17 cellular contexts compared by ENCODE assay signal in the genomic region with DNA sequence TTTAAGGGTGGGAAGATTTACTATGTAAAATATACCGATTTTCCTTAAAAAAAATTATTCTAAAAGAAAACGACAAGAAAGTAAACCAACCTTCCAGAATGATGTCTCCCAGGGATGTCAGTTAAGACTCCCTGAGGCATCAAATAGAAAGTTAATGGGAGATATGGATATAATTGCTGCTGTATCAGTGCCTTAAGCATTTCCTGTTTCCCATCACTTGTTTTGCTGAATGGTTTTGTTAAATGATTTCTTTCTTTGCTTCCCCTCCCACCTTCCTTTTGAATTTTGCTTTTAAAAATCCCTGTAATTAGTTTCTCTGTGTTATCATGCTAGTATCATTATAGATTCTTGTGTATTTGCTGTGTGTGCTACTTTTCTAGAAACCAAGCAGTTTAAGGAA.
A peak's percentile ranks its signal among the peaks of the same experiment; 100 is the strongest.
DNase-seq lines count a peak whose midpoint lies in the region; ATAC-seq and TF ChIP-seq lines count a peak whose summit lies in the region.
"Had no signal": no experiment of that assay in that cellular context is flagged by ENCODE, and none has a peak within 500 bp of the region (broad histone marks: within the 10 kb centered on the region; RNA-seq: fewer than 3 reads in every experiment).

No MANE protein-coding gene starts in this region.

- BruUV-seq in A673 (replicated peaks; lab: Mats Ljungman, UMichigan) = no TSS peak

- POLR2A ChIA-PET in A673 (lab: Charles Lee; ENCODE audit: low non-redundant PET) = no interaction called here

- H3K4me1 Mint-ChIP-seq in activated T-cell treated with anti-CD3 and anti-CD28 coated beads, Interleukin-2, amount 50 U/mL, for 4 hours (ENCODE audit: low read depth) = no peaks in the 10 kb centered on the region
- H3K4me1 Mint-ChIP-seq: B cell; CD4-positive, CD25-positive, alpha-beta regulatory T cell had no signal

- intact Hi-C loops in A673 (cut with micrococcal nuclease; ENCODE audit: unreplicated experiment) = no loop called here

- no peaks in the 10 kb centered on the region for H3K9me3 ChIP-seq in A673 (ENCODE audit: low read depth, low read length, poor library complexity, severe bottlenecking)
- no peaks in the 10 kb centered on the region for H3K9me3 ChIP-seq in GM23248 (ENCODE audit: low read depth)
- H3K9me3 ChIP-seq: BLaER1, HAP-1 had no signal

- no peak overlapping the region for H3K4me3 ChIP-seq in A673 (ENCODE audit: low read depth, low read length, poor library complexity, severe bottlenecking)
- H3K4me3 ChIP-seq in GM23248 = no peak overlapping the region
- H3K4me3 ChIP-seq: BLaER1, GM12878, HAP-1 had no signal

- H4K20me1 ChIP-seq in GM23248 (ENCODE audit: insufficient read depth) = no peaks in the 10 kb centered on the region
- H4K20me1 ChIP-seq: BLaER1 had no signal

- H3K9me3 Mint-ChIP-seq in activated T-cell treated with anti-CD3 and anti-CD28 coated beads, Interleukin-2, amount 50 U/mL, for 4 hours = no peaks in the 10 kb centered on the region
- H3K9me3 Mint-ChIP-seq: CD8-positive, alpha-beta T cell; HFFc6 had no signal

- H3K27me3 ChIP-seq in A673 (replicated peaks; ENCODE audit: insufficient read depth, low read depth, low read length, poor library complexity) (no peaks in the 10 kb centered on the region), GM23248 (replicated peaks; ENCODE audit: insufficient read depth) (no peaks in the 10 kb centered on the region)
- H3K27me3 ChIP-seq: BLaER1 had no signal

- H3K4me3 Mint-ChIP-seq in activated T-cell treated with anti-CD3 and anti-CD28 coated beads, Interleukin-2, amount 50 U/mL, for 4 hours = no peak overlapping the region
- H3K4me3 Mint-ChIP-seq: B cell; CD4-positive, CD25-positive, alpha-beta regulatory T cell; CD8-positive, alpha-beta T cell; HFFc6 had no signal

- 0 out of 2 replicates have a peak overlapping the region, but pooled peaks have one; percentile 26 for H2AFZ ChIP-seq in GM23248

- H3F3A ChIP-seq in GM23248 (ENCODE audit: insufficient read depth) = no peaks in the 10 kb centered on the region

- no peaks in the 10 kb centered on the region for H3K36me3 ChIP-seq in A673 (ENCODE audit: insufficient read depth, low read length, poor library complexity, severe bottlenecking)
- no peaks in the 10 kb centered on the region for H3K36me3 ChIP-seq in GM23248 (ENCODE audit: low read depth)
- H3K36me3 ChIP-seq: BLaER1 had no signal

- WGBS in GM23248 (ENCODE audit: low coverage in 1 of 2, low lambda C conversion rate in 2 of 2, missing lambda C conversion rate in 2 of 2), 2 experiments = 70 to 74% methylated on average over 2 of the region's 2 CpGs

- H3K4me2 ChIP-seq in GM23248 (ENCODE audit: unreplicated experiment) = no peak overlapping the region
- H3K4me2 ChIP-seq: BLaER1 had no signal

- H3K4me1 ChIP-seq in A673 (ENCODE audit: insufficient read depth, low read length, poor library complexity, severe bottlenecking) (peaks cover 6% of the 10 kb centered on the region), GM23248 (ENCODE audit: insufficient read depth) (no peaks in the 10 kb centered on the region)
- H3K4me1 ChIP-seq: BLaER1 had no signal

- H3K27me3 Mint-ChIP-seq in activated T-cell treated with anti-CD3 and anti-CD28 coated beads, Interleukin-2, amount 50 U/mL, for 4 hours (ENCODE audit: low read depth) = no peaks in the 10 kb centered on the region
- H3K27me3 Mint-ChIP-seq: CD4-positive, CD25-positive, alpha-beta regulatory T cell had no signal

- no peak overlapping the region for H3K27ac ChIP-seq in A673 (ENCODE audit: low read depth, low read length, poor library complexity, severe bottlenecking)
- no peak overlapping the region for H3K27ac ChIP-seq in GM23248
- H3K27ac ChIP-seq: BLaER1, C4-2B had no signal

- no peak for TF ChIP-seq CTCF in A673 (conservative IDR thresholded peaks at IDR 0.05; ENCODE audit: low read depth, low read length)

- H3K36me3 Mint-ChIP-seq in activated T-cell treated with anti-CD3 and anti-CD28 coated beads, Interleukin-2, amount 50 U/mL, for 4 hours (ENCODE audit: insufficient read depth) = no peaks in the 10 kb centered on the region
- H3K36me3 Mint-ChIP-seq: CD4-positive, CD25-positive, alpha-beta regulatory T cell; CD8-positive, alpha-beta T cell had no signal

- in situ Hi-C loops in GM23248 (cut with MboI) = no loop called here

- 0 out of 2 replicates have a peak, but pooled peaks cover 5% of the 10 kb centered on the region for H3K9me2 ChIP-seq in GM23248 (ENCODE audit: insufficient read depth)

- no peak for ATAC-seq in activated T-cell treated with anti-CD3 and anti-CD28 coated beads, Interleukin-2, amount 50 U/mL, for 4 hours
- no peak for ATAC-seq in HG02852 (IDR thresholded peaks at IDR 0.05; ENCODE audit: unreplicated experiment)
- ATAC-seq: CD8-positive, alpha-beta T cell; GM12878 had no signal

- DNase-seq in A673 (ENCODE audit: low spot score) (peak; percentile 59), COLO829 (ENCODE audit: low spot score) (peak; percentile 9), GM23248 (no peak), foreskin melanocyte (peak; percentile 6)
- no peak for DNase-seq in activated T-cell treated with anti-CD3 and anti-CD28 coated beads, Interleukin-2, amount 50 U/mL, for 4 hours
- DNase-seq: CD4-positive, CD25-positive, alpha-beta regulatory T cell; CD8-positive, alpha-beta T cell; DMS 273 treated with DMSO at 0.1 percent for 48 hours; DMS79; GOT3; HFFc6 had no signal

- no peaks in the 10 kb centered on the region for H3K79me2 ChIP-seq in GM23248 (ENCODE audit: insufficient read depth)

- CTCF ChIA-PET in A673 (lab: Charles Lee) = no interaction called here

- H3K9ac ChIP-seq in GM23248 = no peak overlapping the region
- H3K9ac ChIP-seq: BLaER1 had no signal

Comparison
In these comparisons a context has a peak if more than half of its experiments do, and no peak if none do; other contexts are left out.
1. DNase-seq: peak in A673 (single experiment), COLO829 (single experiment) and foreskin melanocyte (single experiment); none in GM23248 (single experiment) and activated T-cell treated with anti-CD3 and anti-CD28 coated beads, Interleukin-2, amount 50 U/mL, for 4 hours (single experiment).